ENCODE assay signal across 22 cellular contexts in the genomic region with DNA sequence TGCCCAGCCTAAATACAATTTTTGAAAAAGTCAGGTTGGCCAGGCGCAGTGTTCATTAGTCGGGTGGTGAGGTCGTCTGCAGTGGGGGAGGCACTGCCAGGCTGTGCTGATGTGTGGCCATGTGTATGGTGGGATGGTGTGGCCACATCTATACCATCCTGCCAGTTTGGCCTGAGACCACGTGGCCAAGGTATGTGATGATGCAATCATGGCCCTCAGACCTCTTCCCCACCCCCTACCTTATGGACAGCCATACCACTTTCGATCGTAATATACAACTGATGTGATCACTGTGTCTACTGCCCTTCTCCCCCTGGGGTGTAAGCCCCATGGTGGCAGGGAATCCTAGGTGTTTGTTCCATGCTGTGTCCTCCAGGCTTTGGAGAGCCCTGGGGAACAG. TPM values are rescaled to one million over a fixed set of nuclear protein-coding genes. Genes with fewer than 3 reads are reported as not detected.
A peak's percentile ranks its signal among the peaks of the same experiment; 100 is the strongest.
DNase-seq lines count a peak whose midpoint lies in the region; ATAC-seq and TF ChIP-seq lines count a peak whose summit lies in the region.
"Had no signal": no experiment of that assay in that cellular context is flagged by ENCODE, and none has a peak within 500 bp of the region (broad histone marks: within the 10 kb centered on the region; RNA-seq: fewer than 3 reads in every experiment).

No MANE protein-coding gene starts in this region.

- no peak overlapping the region for H2BK15ac ChIP-seq in mesenchymal stem cell (ENCODE audit: low read depth, poor library complexity, severe bottlenecking)

- DNase-seq in HCT116 (ENCODE audit: low read depth, low spot score) (no peak), chondrocyte (ENCODE audit: low spot score) (peak; percentile 42), mesenchymal stem cell (no peak), posterior vena cava (ENCODE audit: low spot score) (peak; percentile 14), spleen (no peak), DMS79 (lab: John Stamatoyannopoulos, UW) (no peak)
- no peak for DNase-seq in stimulated activated CD4-positive, alpha-beta T cell treated with anti-CD3 and anti-CD28 coated beads, Interleukin-2, amount 100 ng/mL, for 48 hours
- DNase-seq: BE2C, Caco-2, DMS 273 treated with DMSO at 0.1 percent for 48 hours, GM23248, KBM-7, MM.1S, NCI-H1048, NCI-H1417 treated with DMSO at 0.1 percent for 48 hours, NCI-H187, NCI-H2107, NCI-H446 treated with DMSO at 0.1 percent for 48 hours, NCI-H526 treated with DMSO at 0.1 percent for 48 hours had no signal

- peak overlapping the region; percentile 76 for H4K91ac ChIP-seq in mesenchymal stem cell (ENCODE audit: low read length)

- no TSS peak for BruUV-seq in HCT116 (replicated peaks; lab: Mats Ljungman, UMichigan)

- POLR2A ChIA-PET in HCT116 (lab: Charles Lee): no interaction called here

- peaks cover 3% of the 10 kb centered on the region for H3K27me3 Mint-ChIP-seq in chondrocyte (ENCODE audit: low read depth)

- no peak overlapping the region for H4K8ac ChIP-seq in mesenchymal stem cell (ENCODE audit: low read length)

- WGBS in mesenchymal stem cell: 86% methylated on average over 6 of the region's 6 CpGs
- WGBS in spleen, 5 donors: 78 to 91% (median 83%) methylated on average over 4 to 6 of the region's 6 CpGs

- no peaks in the 10 kb centered on the region for H3K79me2 ChIP-seq in HCT116 (ENCODE audit: insufficient read depth, low read length)

- H3K27me3 ChIP-seq in HCT116 (ENCODE audit: insufficient read depth, low read length) (no peaks in the 10 kb centered on the region), mesenchymal stem cell (ENCODE audit: control insufficient read depth in 1 of 2, insufficient read depth in 1 of 2, low read length in 2 of 2) (peaks cover 12 to 48% of the 10 kb centered on the region in 2 experiments), spleen (replicated peaks in 1 of 7) (no peaks in the 10 kb centered on the region)
- H3K27me3 ChIP-seq: BE2C, SJSA1 had no signal

- no peak for ATAC-seq in HCT116
- ATAC-seq: A549, Right ventricle myocardium inferior had no signal

- no peak overlapping the region for H2BK5ac ChIP-seq in mesenchymal stem cell (ENCODE audit: low read depth, low read length, poor library complexity, severe bottlenecking)

- H3K14ac ChIP-seq in mesenchymal stem cell (ENCODE audit: low read length in 2 of 2): peak overlapping the region in 1 of 2 experiments; percentile 21

- no peaks in the 10 kb centered on the region for H3K79me1 ChIP-seq in mesenchymal stem cell (replicated peaks; ENCODE audit: low read length, poor library complexity, severe bottlenecking)

- H3K4me1 ChIP-seq in HCT116 (ENCODE audit: control insufficient read depth in 1 of 2, insufficient read depth in 2 of 2, low read length in 2 of 2): peaks cover 4 to 10% of the 10 kb centered on the region in 2 experiments; a peak in 2 of 4 replicates
- H3K4me1 ChIP-seq in mesenchymal stem cell (ENCODE audit: control insufficient read depth, insufficient read depth, low read depth, low read length): peaks cover 5% of the 10 kb centered on the region
- H3K4me1 ChIP-seq in spleen: peaks cover 0 to 32% (median 9%) of the 10 kb centered on the region in 6 donors
- H3K4me1 ChIP-seq: A549, BE2C, Caco-2, SJSA1 had no signal

- no peak overlapping the region for H3K23ac ChIP-seq in mesenchymal stem cell (ENCODE audit: low read length in 2 of 2)

- CTCF ChIA-PET in HCT116 (lab: Charles Lee): interaction anchor here (1.1 to 2.4 kb wide), 3 partner anchors 13 to 38 kb away, joined by 3 to 10 read pairs (median 6); no protein-coding TSS in a partner anchor

- H3K18ac ChIP-seq in mesenchymal stem cell (ENCODE audit: low read depth in 1 of 2, low read length in 2 of 2): no peak overlapping the region

- H3K4me3 Mint-ChIP-seq in chondrocyte (ENCODE audit: unreplicated experiment): no peak overlapping the region

- no peaks in the 10 kb centered on the region for H4K20me1 ChIP-seq in HCT116 (ENCODE audit: insufficient read depth)

- H3K4me3 ChIP-seq in HCT116 (replicated peaks in 1 of 2; ENCODE audit: low read depth in 1 of 2, low read length in 2 of 2) (no peak overlapping the region), mesenchymal stem cell (ENCODE audit: insufficient read depth in 1 of 2, low read depth in 1 of 2, low read length in 2 of 2) (no peak overlapping the region), spleen (no peak overlapping the region)
- H3K4me3 ChIP-seq: A549, GM23248, SJSA1 had no signal

- H2AFZ ChIP-seq in HCT116 (ENCODE audit: low read depth, low read length, poor library complexity, severe bottlenecking): no peak overlapping the region
- H2AFZ ChIP-seq in mesenchymal stem cell (ENCODE audit: low read depth, low read length): no peak overlapping the region
- H2AFZ ChIP-seq: GM23248 had no signal

- no peak overlapping the region for H3K4me2 ChIP-seq in HCT116 (ENCODE audit: low read length)
- H3K4me2 ChIP-seq in mesenchymal stem cell (ENCODE audit: low read length, poor library complexity, severe bottlenecking): no peak overlapping the region
- H3K4me2 ChIP-seq: A549 had no signal

- no peak for TF ChIP-seq POLR2A in HCT116 (IDR thresholded peaks at IDR 0.05; ENCODE audit: borderline replicate concordance, extremely low read depth, insufficient read depth, insufficient read length)
- TF ChIP-seq POLR2A in spleen (IDR thresholded peaks at IDR 0.05): no peak

- no peak overlapping the region for H3K9ac ChIP-seq in HCT116 (ENCODE audit: low read length)
- H3K9ac ChIP-seq in mesenchymal stem cell (ENCODE audit: low read length): no peak overlapping the region
- H3K9ac ChIP-seq: GM23248 had no signal

- TF ChIP-seq CTCF in HCT116 (IDR thresholded peaks at IDR 0.05 in 2 of 3, conservative IDR thresholded peaks at IDR 0.05 in 1 of 3; ENCODE audit: borderline replicate concordance in 1 of 3, insufficient read depth in 1 of 3, low read depth in 2 of 3, low read length in 2 of 3) (no peak), chondrocyte (IDR thresholded peaks at IDR 0.05) (no peak), spleen (IDR thresholded peaks at IDR 0.05 in 8 of 11, conservative IDR thresholded peaks at IDR 0.05 in 3 of 11) (no peak)

- no peaks in the 10 kb centered on the region for H3K9me3 Mint-ChIP-seq in chondrocyte (ENCODE audit: low read depth)

- peaks cover 3% of the 10 kb centered on the region for H3K4me1 Mint-ChIP-seq in chondrocyte (ENCODE audit: low read depth)

- RAD21 ChIA-PET in HCT116 (lab: Charles Lee; ENCODE audit: low non-redundant PET in 1 of 2, low total read pairs in 2 of 2, uncharacterized antibody in 2 of 2, unreplicated experiment in 2 of 2): no interaction called here

- H3K27ac Mint-ChIP-seq in chondrocyte (ENCODE audit: unreplicated experiment): no peak overlapping the region

- no peak overlapping the region for H2AK5ac ChIP-seq in mesenchymal stem cell (ENCODE audit: low read length, severe bottlenecking)

- no peak overlapping the region for H3K4ac ChIP-seq in mesenchymal stem cell (ENCODE audit: low read depth in 1 of 2, low read length in 2 of 2)

- H3K9me2 ChIP-seq in HCT116 (ENCODE audit: insufficient read depth): no peaks in the 10 kb centered on the region

- H3K27ac ChIP-seq in HCT116 (ENCODE audit: low read depth, low read length) (no peak overlapping the region), mesenchymal stem cell (ENCODE audit: low read length, poor library complexity, severe bottlenecking) (no peak overlapping the region), spleen (no peak overlapping the region)
- H3K27ac ChIP-seq: A549, GM23248, SJSA1 had no signal

- no peaks in the 10 kb centered on the region for H3K36me3 Mint-ChIP-seq in chondrocyte (ENCODE audit: low read depth)

- no peak overlapping the region for H2BK120ac ChIP-seq in mesenchymal stem cell (ENCODE audit: low read depth, low read length)

- no peak for TF ChIP-seq RAD21 in HCT116 (IDR thresholded peaks at IDR 0.05; ENCODE audit: low read depth)

- H3K36me3 ChIP-seq in HCT116 (ENCODE audit: control insufficient read depth in 1 of 2, insufficient read depth in 2 of 2, low read length in 2 of 2) (peaks cover 0 to 4% of the 10 kb centered on the region in 2 experiments; a peak in 1 of 4 replicates), mesenchymal stem cell (ENCODE audit: control insufficient read depth in 1 of 2, insufficient read depth in 2 of 2, low read depth in 1 of 2, low read length in 2 of 2) (no peaks in the 10 kb centered on the region), spleen (peaks cover 0 to 3% (median 0%) of the 10 kb centered on the region in 6 donors)
- H3K36me3 ChIP-seq: BE2C, SJSA1 had no signal

- no peak overlapping the region for H2BK12ac ChIP-seq in mesenchymal stem cell (ENCODE audit: low read length in 2 of 2)

- no peaks in the 10 kb centered on the region for H3K9me3 ChIP-seq in HCT116 (ENCODE audit: control insufficient read depth in 1 of 2, insufficient read depth in 1 of 2, low read depth in 1 of 2, low read length in 2 of 2)
- no peaks in the 10 kb centered on the region for H3K9me3 ChIP-seq in mesenchymal stem cell (ENCODE audit: control insufficient read depth, low read length)
- no peaks in the 10 kb centered on the region for H3K9me3 ChIP-seq in spleen
- H3K9me3 ChIP-seq: A549, BE2C, Caco-2, SJSA1 had no signal

- intact Hi-C loops in HCT116 (cut with micrococcal nuclease): no loop called here
- intact Hi-C loops in posterior vena cava (cut with DNase I): loop anchor here (2.0 to 5.0 kb wide), 2 partner anchors 37 to 39 kb away; no protein-coding TSS in a partner anchor
- intact Hi-C loops in spleen (cut with DNase I; ENCODE audit: low total_unique reads): loop anchor here (2.0 kb wide), 1 partner anchor 37 kb away; no protein-coding TSS in a partner anchor

TF ChIP-seq in HCT116, 20 proteins besides CTCF, POLR2A, EP300 and RAD21:
- TF ChIP-seq MAX (IDR thresholded peaks at IDR 0.05) (0 out of 2 replicates have a peak, but pooled peaks have one; percentile 47), ELF1 (IDR thresholded peaks at IDR 0.05; ENCODE audit: borderline replicate concordance, low read depth) (no peak)
TF ChIP-seq in HCT116: peak in this region for 1.

RNA-seq across cellular contexts. Expression of gene SBK1, which starts 23.7 kb away (rescaled TPM):
- total RNA-seq in HCT116 (2021; ENCODE audit: unreplicated experiment): 19.2 TPM
- polyA plus RNA-seq in HCT116 (2012): 11.2 and 12.6 TPM in 2 replicates
- total RNA-seq in chondrocyte: 1.5 to 2.8 TPM (median 1.7 TPM) in 3 replicates
- polyA plus RNA-seq in mesenchymal stem cell (2013, experiment 1 of 2): 0.25 TPM
- polyA plus RNA-seq in mesenchymal stem cell (2013, experiment 2 of 2): 0.30 TPM
- total RNA-seq in posterior vena cava: under 1 TPM; 0.05 to 0.09 TPM
- 1 to 10 TPM; 1.0 to 2.8 (median 2.1) TPM for total RNA-seq in spleen
- under 1 TPM; 0.30 to 0.70 (median 0.46) TPM for polyA plus RNA-seq in spleen
- total RNA-seq: GM23248, SJSA1 had no signal
- polyA plus RNA-seq: GM23248 had no signal

RNA-seq across cellular contexts. Expression of gene NPIPB6, which starts 47.3 kb away (rescaled TPM):
- 2.1 TPM for total RNA-seq in HCT116 (2021; ENCODE audit: unreplicated experiment)
- polyA plus RNA-seq in HCT116 (2012): 0.95 and 1.1 TPM in 2 replicates
- 1.9 to 4.6 TPM (median 3.4 TPM) in 3 replicates for total RNA-seq in chondrocyte
- 0.08 TPM for polyA plus RNA-seq in mesenchymal stem cell (2013, experiment 1 of 2)
- 0.11 TPM for polyA plus RNA-seq in mesenchymal stem cell (2013, experiment 2 of 2)
- 1 to 10 TPM; 1.5 to 3.4 TPM for total RNA-seq in posterior vena cava
- total RNA-seq in spleen: 10 to 100 TPM in 2 of 7 donors, 1 to 10 TPM in 3, under 1 TPM in 1, not detected in 1; 0.36 to 12.5 (median 6.0) TPM
- polyA plus RNA-seq in spleen: 1 to 10 TPM in 1 of 3 donors, under 1 TPM in 2; 0.58 to 1.0 (median 0.59) TPM

Comparison
In these comparisons a context has a peak if more than half of its experiments do, and no peak if none do; other contexts are left out.
1. DNase-seq: peak in chondrocyte (single experiment) and posterior vena cava (single experiment); none in HCT116 (single experiment), mesenchymal stem cell (single experiment), spleen (single experiment), stimulated activated CD4-positive, alpha-beta T cell treated with anti-CD3 and anti-CD28 coated beads, Interleukin-2, amount 100 ng/mL, for 48 hours (0 of 2) and DMS79 (single experiment).